33 cellular contexts compared by ENCODE assay signal in genomic region chr12:101802486-101802885, GRCh38.
"Had no signal": no experiment of that assay in that cellular context is flagged by ENCODE, and none has a peak within 500 bp of the region (broad histone marks: within the 10 kb centered on the region; RNA-seq: fewer than 3 reads in every experiment).

No MANE protein-coding gene starts in this region.

- H3K36me3 Mint-ChIP-seq: mesothelial cell of epicardium, naive B cell had no signal

- H3K4me1 Mint-ChIP-seq: neural crest cell had no signal

- ATAC-seq: activated CD4-positive, CD25-positive, alpha-beta regulatory T cell treated with anti-CD3 and anti-CD28 coated beads, Interleukin-2, amount 50 U/mL, for 24 hours; esophagus mucosa; heart left ventricle; pancreas; sciatic nerve; stimulated activated effector memory CD8-positive, alpha-beta T cell treated with anti-CD3 and anti-CD28 coated beads, Interleukin-12 subunit alpha, Interleukin-12 subunit beta, amount 100 ng/mL, for 72 hours had no signal

- H3K9me3 Mint-ChIP-seq: activated CD4-positive, alpha-beta memory T cell treated with anti-CD3 and anti-CD28 coated beads, Interleukin-2, amount 10 ng/mL, durations not matched to agents 7 days and 5 days; activated T-helper 2 cell treated with anti-CD3 and anti-CD28 coated beads, Interferon-gamma antibody, Interleukin-2, Interleukin-4, amounts not matched to agents 10 μg/mL and 5 μg/mL and 100 μg/mL, durations not matched to agents 14 hours and 24 hours and 36 hours; mesothelial cell of epicardium; naive B cell; neural crest cell; stimulated activated effector memory CD8-positive, alpha-beta T cell treated with anti-CD3 and anti-CD28 coated beads, Interleukin-12 subunit alpha, Interleukin-12 subunit beta, amount 100 ng/mL, for 72 hours; T-helper 1 cell treated with Interleukin-12 subunit alpha and Interleukin-12 subunit beta and Interleukin-4 antibody, amounts not matched to agents 30 μg/mL and 1 μg/mL, for 36 hours had no signal

- H3K27ac ChIP-seq: brain microvascular endothelial cell, heart left ventricle, pancreas, prostate gland, skin epidermis, stomach, thyroid gland, upper lobe of left lung, vagina, VCaP had no signal

- DNase-seq: activated CD4-positive, alpha-beta memory T cell treated with anti-CD3 and anti-CD28 coated beads, Interleukin-2, amount 10 ng/mL, durations not matched to agents 7 days and 5 days; activated CD4-positive, alpha-beta T cell treated with anti-CD3 and anti-CD28 coated beads for 48 hours; activated naive CD8-positive, alpha-beta T cell treated with anti-CD3 and anti-CD28 coated beads, Interleukin-2, amount 10 ng/mL, durations not matched to agents 7 days and 5 days; activated T-cell treated with anti-CD3 and anti-CD28 coated beads, Interleukin-2, amount 50 U/mL, for 48 hours; amniotic stem cell; brain microvascular endothelial cell; caudate nucleus; cortex of kidney; foreskin fibroblast; heart left ventricle; hypothalamus; naive B cell; nucleus accumbens; pancreas; retina; stimulated activated CD4-positive, alpha-beta T cell treated with anti-CD3 and anti-CD28 coated beads, Interleukin-12 subunit alpha, Interleukin-12 subunit beta, amount 100 ng/mL, for 4 hours; stimulated activated CD4-positive, alpha-beta T cell treated with anti-CD3 and anti-CD28 coated beads, Interleukin-4, amount 100 ng/mL, for 24 hours; stomach; T-helper 9 cell; thyroid gland; upper lobe of left lung had no signal

- H3K4me3 Mint-ChIP-seq: activated CD4-positive, alpha-beta memory T cell treated with anti-CD3 and anti-CD28 coated beads, Interleukin-2, amount 10 ng/mL, durations not matched to agents 7 days and 5 days; activated naive CD8-positive, alpha-beta T cell treated with anti-CD3 and anti-CD28 coated beads, Interleukin-2, amount 10 ng/mL, durations not matched to agents 7 days and 5 days; mesothelial cell of epicardium; naive B cell; neural crest cell; T-helper 1 cell treated with Interleukin-12 subunit alpha and Interleukin-12 subunit beta and Interleukin-4 antibody, amounts not matched to agents 30 μg/mL and 1 μg/mL, for 36 hours had no signal

- H3K27me3 ChIP-seq: brain microvascular endothelial cell, heart left ventricle, pancreas, stomach, thyroid gland, upper lobe of left lung, vagina had no signal

- H3K27me3 Mint-ChIP-seq: activated CD4-positive, alpha-beta memory T cell treated with anti-CD3 and anti-CD28 coated beads, Interleukin-2, amount 10 ng/mL, durations not matched to agents 7 days and 5 days; activated naive CD8-positive, alpha-beta T cell treated with anti-CD3 and anti-CD28 coated beads, Interleukin-2, amount 10 ng/mL, durations not matched to agents 7 days and 5 days; naive B cell had no signal

- H3K27ac Mint-ChIP-seq: activated CD4-positive, alpha-beta memory T cell treated with anti-CD3 and anti-CD28 coated beads, Interleukin-2, amount 10 ng/mL, durations not matched to agents 7 days and 5 days; activated naive CD8-positive, alpha-beta T cell treated with anti-CD3 and anti-CD28 coated beads, Interleukin-2, amount 10 ng/mL, durations not matched to agents 7 days and 5 days; activated T-helper 2 cell treated with anti-CD3 and anti-CD28 coated beads, Interferon-gamma antibody, Interleukin-2, Interleukin-4, amounts not matched to agents 10 μg/mL and 5 μg/mL and 100 μg/mL, durations not matched to agents 14 hours and 24 hours and 36 hours; mesothelial cell of epicardium; T-helper 1 cell treated with Interleukin-12 subunit alpha and Interleukin-12 subunit beta and Interleukin-4 antibody, amounts not matched to agents 30 μg/mL and 1 μg/mL, for 36 hours had no signal

- H3K4me1 ChIP-seq: pancreas, prostate gland, thyroid gland, upper lobe of left lung, vagina had no signal

- H3K9me3 ChIP-seq: heart left ventricle, pancreas, prostate gland, stomach, thyroid gland, upper lobe of left lung, vagina had no signal

- H3K36me3 ChIP-seq: brain microvascular endothelial cell, heart left ventricle, pancreas, prostate gland, stomach, thyroid gland, upper lobe of left lung, vagina had no signal

- H3K4me3 ChIP-seq: heart left ventricle, pancreas, prostate gland, skin epidermis, stomach, thyroid gland, upper lobe of left lung, vagina had no signal
